Comparison of ENCODE assay signal across 1 cellular context in the genomic region with DNA sequence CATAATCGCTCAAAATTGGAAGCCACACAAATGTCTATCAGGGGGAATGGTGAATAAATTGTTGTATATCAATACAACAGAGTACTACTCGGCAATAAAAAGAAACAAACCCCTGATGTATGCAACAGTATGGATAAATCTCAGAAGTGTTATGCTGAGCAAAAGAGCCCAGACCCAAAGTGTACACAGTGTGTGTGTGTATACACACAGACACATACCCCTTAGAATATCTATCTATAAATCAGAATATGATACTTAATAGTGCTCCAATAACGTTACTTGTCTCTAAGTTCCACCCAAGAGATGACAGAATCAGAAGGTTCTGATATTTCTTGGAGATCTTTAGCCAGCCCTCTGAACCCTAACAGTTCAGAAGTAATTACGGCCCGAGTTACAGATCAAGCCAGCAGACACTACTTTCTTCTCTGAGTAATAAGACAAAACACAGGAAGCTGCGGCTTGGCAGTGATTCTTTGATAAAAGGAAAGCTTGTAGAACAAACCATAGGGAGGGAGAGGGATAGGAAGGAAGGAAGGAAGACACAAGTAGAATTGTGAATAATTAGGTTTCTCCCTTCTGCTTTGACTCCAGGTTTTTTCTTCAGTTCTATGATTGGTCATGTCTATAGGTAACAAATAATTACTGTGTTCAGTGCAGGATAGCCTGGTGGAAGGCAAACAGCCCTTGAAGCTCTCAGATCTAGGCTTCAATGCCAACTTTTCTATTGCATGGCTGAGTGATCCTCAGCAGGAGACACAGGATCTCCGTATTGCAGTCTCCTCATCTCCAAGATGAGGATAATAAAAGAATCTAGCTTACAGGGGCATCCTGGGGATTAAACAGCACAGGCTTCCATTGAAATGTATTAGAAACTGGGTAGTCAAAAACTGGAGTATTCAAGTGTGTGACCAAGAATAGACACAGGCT.
TF ChIP-seq lines count a peak whose summit lies in the region.

No MANE protein-coding gene starts in this region.

TF ChIP-seq in HEK293T, 16 proteins besides CTCF, POLR2A, EP300 and RAD21:
- no peak for TF ChIP-seq FOXM1 (IDR thresholded peaks at IDR 0.05; ENCODE audit: borderline replicate concordance)
- no peak for TF ChIP-seq LEF1 (IDR thresholded peaks at IDR 0.05; ENCODE audit: borderline replicate concordance)
- TF ChIP-seq ARNT (IDR thresholded peaks at IDR 0.05), result no peak
- TF ChIP-seq BHLHE40 (IDR thresholded peaks at IDR 0.05; ENCODE audit: borderline replicate concordance), result no peak
- no peak for TF ChIP-seq CTBP1 (IDR thresholded peaks at IDR 0.05; ENCODE audit: borderline replicate concordance)
- no peak for TF ChIP-seq SP1 (IDR thresholded peaks at IDR 0.05)
- TF ChIP-seq TARDBP (IDR thresholded peaks at IDR 0.05), result no peak
- no peak for TF ChIP-seq ZNF384 (IDR thresholded peaks at IDR 0.05)
- no peak for TF ChIP-seq FOXK2 (IDR thresholded peaks at IDR 0.05)
- TF ChIP-seq FOXA1 (IDR thresholded peaks at IDR 0.05), result no peak
- TF ChIP-seq, protein P1, sequence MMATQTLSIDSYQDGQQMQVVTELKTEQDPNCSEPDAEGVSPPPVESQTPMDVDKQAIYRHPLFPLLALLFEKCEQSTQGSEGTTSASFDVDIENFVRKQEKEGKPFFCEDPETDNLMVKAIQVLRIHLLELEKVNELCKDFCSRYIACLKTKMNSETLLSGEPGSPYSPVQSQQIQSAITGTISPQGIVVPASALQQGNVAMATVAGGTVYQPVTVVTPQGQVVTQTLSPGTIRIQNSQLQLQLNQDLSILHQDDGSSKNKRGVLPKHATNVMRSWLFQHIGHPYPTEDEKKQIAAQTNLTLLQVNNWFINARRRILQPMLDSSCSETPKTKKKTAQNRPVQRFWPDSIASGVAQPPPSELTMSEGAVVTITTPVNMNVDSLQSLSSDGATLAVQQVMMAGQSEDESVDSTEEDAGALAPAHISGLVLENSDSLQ (IDR thresholded peaks at IDR 0.05), result no peak
- TF ChIP-seq L3MBTL2 (conservative IDR thresholded peaks at IDR 0.05), result no peak
TF ChIP-seq in HEK293T: peak in this region for 0.
